ENCODE assay signal across 8 cellular contexts in genomic region chr22:38316340-38317236, GRCh38. TPM values are rescaled to one million over a fixed set of nuclear protein-coding genes. Genes with fewer than 3 reads are reported as not detected.
DNase-seq lines count a peak whose midpoint lies in the region; ATAC-seq and TF ChIP-seq lines count a peak whose summit lies in the region.

No MANE protein-coding gene starts in this region.

- H3K27me3 Mint-ChIP-seq in activated T-cell treated with anti-CD3 and anti-CD28 coated beads, Interleukin-2, amount 50 U/mL, for 24 hours, result no peaks in the 10 kb centered on the region
- H3K27me3 Mint-ChIP-seq in mesothelial cell of epicardium (ENCODE audit: low read depth), result no peaks in the 10 kb centered on the region
- H3K27me3 Mint-ChIP-seq in stimulated activated naive B cell treated with anti-CD40 and anti-IgM and Interleukin-4, amounts not matched to agents 10 μg/mL and 1 μg/mL and 100 μg/mL, for 72 hours, result no peaks in the 10 kb centered on the region

- H3K4me1 Mint-ChIP-seq in activated T-cell treated with anti-CD3 and anti-CD28 coated beads, Interleukin-2, amount 50 U/mL, for 24 hours (ENCODE audit: low read depth), result peaks cover 52% of the 10 kb centered on the region
- H3K4me1 Mint-ChIP-seq in mesothelial cell of epicardium, result peaks cover 52% of the 10 kb centered on the region
- peaks cover 52 to 63% of the 10 kb centered on the region in 2 donors for H3K4me1 Mint-ChIP-seq in stimulated activated naive B cell treated with anti-CD40 and anti-IgM and Interleukin-4, amounts not matched to agents 10 μg/mL and 1 μg/mL and 100 μg/mL, for 72 hours

- no peaks in the 10 kb centered on the region for H3K9me3 Mint-ChIP-seq in activated T-cell treated with anti-CD3 and anti-CD28 coated beads, Interleukin-2, amount 50 U/mL, for 24 hours
- no peaks in the 10 kb centered on the region for H3K9me3 Mint-ChIP-seq in mesothelial cell of epicardium
- H3K9me3 Mint-ChIP-seq in stimulated activated naive B cell treated with anti-CD40 and anti-IgM and Interleukin-4, amounts not matched to agents 10 μg/mL and 1 μg/mL and 100 μg/mL, for 72 hours, result no peaks in the 10 kb centered on the region

- H3K27ac ChIP-seq in epithelial cell of prostate, result peak overlapping the region; percentile 99

- H3K4me3 Mint-ChIP-seq in activated T-cell treated with anti-CD3 and anti-CD28 coated beads, Interleukin-2, amount 50 U/mL, for 24 hours, result peak overlapping the region; percentile 90
- H3K4me3 Mint-ChIP-seq in mesothelial cell of epicardium, result peak overlapping the region; percentile 91
- peak overlapping the region; percentile 89 to 95 for H3K4me3 Mint-ChIP-seq in stimulated activated naive B cell treated with anti-CD40 and anti-IgM and Interleukin-4, amounts not matched to agents 10 μg/mL and 1 μg/mL and 100 μg/mL, for 72 hours

- peaks cover 43% of the 10 kb centered on the region for H3K36me3 Mint-ChIP-seq in activated T-cell treated with anti-CD3 and anti-CD28 coated beads, Interleukin-2, amount 50 U/mL, for 24 hours (ENCODE audit: low read depth)
- H3K36me3 Mint-ChIP-seq in mesothelial cell of epicardium, result peaks cover 2% of the 10 kb centered on the region
- H3K36me3 Mint-ChIP-seq in stimulated activated naive B cell treated with anti-CD40 and anti-IgM and Interleukin-4, amounts not matched to agents 10 μg/mL and 1 μg/mL and 100 μg/mL, for 72 hours, result peaks cover 17 to 29% of the 10 kb centered on the region in 2 donors

- ATAC-seq in GM19463 (IDR thresholded peaks at IDR 0.05; ENCODE audit: unreplicated experiment), result peak; percentile 29
- ATAC-seq in stimulated activated naive B cell treated with anti-CD40 and anti-IgM and Interleukin-4, amounts not matched to agents 10 μg/mL and 1 μg/mL and 100 μg/mL, for 72 hours (replicated peaks), result peak; percentile 54 to 69

- H3K27ac Mint-ChIP-seq in activated T-cell treated with anti-CD3 and anti-CD28 coated beads, Interleukin-2, amount 50 U/mL, for 24 hours, result peak overlapping the region; percentile 91
- peak overlapping the region; percentile 99 for H3K27ac Mint-ChIP-seq in mesothelial cell of epicardium
- H3K27ac Mint-ChIP-seq in stimulated activated naive B cell treated with anti-CD40 and anti-IgM and Interleukin-4, amounts not matched to agents 10 μg/mL and 1 μg/mL and 100 μg/mL, for 72 hours, result peak overlapping the region; percentile 92

- DNase-seq in AG20443 (ENCODE audit: low spot score) (peak; percentile 81), NCI-H69 (lab: John Stamatoyannopoulos, UW) (peak; percentile 88), epithelial cell of prostate (ENCODE audit: low read depth, low spot score) (no peak), mesothelial cell of epicardium (ENCODE audit: low spot score in 2 of 2, unreplicated experiment in 2 of 2) (peak; percentile 53 to 76), GOT3 (lab: John Stamatoyannopoulos, UW) (no peak)
- DNase-seq in activated T-cell treated with anti-CD3 and anti-CD28 coated beads, Interleukin-2, amount 50 U/mL, for 24 hours, result peak; percentile 77
- DNase-seq in stimulated activated naive B cell treated with anti-CD40 and anti-IgM and Interleukin-4, amounts not matched to agents 10 μg/mL and 1 μg/mL and 100 μg/mL, for 72 hours, result no peak

- TF ChIP-seq CTCF in mesothelial cell of epicardium (IDR thresholded peaks at IDR 0.05; ENCODE audit: unreplicated experiment), result no peak

RNA-seq across cellular contexts. Expression of gene CSNK1E, which starts 0.6 kb away (rescaled TPM):
- total RNA-seq in mesothelial cell of epicardium, result 261 to 264 TPM (median 261 TPM) in 3 replicates

RNA-seq across cellular contexts. Expression of gene TMEM184B, which starts 43.8 kb away (rescaled TPM):
- total RNA-seq in mesothelial cell of epicardium, result 61.4 to 64.0 TPM (median 62.8 TPM) in 3 replicates

Comparison
In these comparisons a context has a peak if more than half of its experiments do, and no peak if none do; other contexts are left out.
1. DNase-seq: peak in AG20443 (single experiment), NCI-H69 (single experiment), activated T-cell treated with anti-CD3 and anti-CD28 coated beads, Interleukin-2, amount 50 U/mL, for 24 hours (single experiment) and mesothelial cell of epicardium (2 of 2); none in epithelial cell of prostate (single experiment), stimulated activated naive B cell treated with anti-CD40 and anti-IgM and Interleukin-4, amounts not matched to agents 10 μg/mL and 1 μg/mL and 100 μg/mL, for 72 hours (single experiment) and GOT3 (single experiment).
2. Peak in every context shown above with its lines, with median percentiles within 50 percentile points of each other: H3K27ac Mint-ChIP-seq and H3K4me3 Mint-ChIP-seq.